1 cellular context compared by ENCODE assay signal in the genomic region with DNA sequence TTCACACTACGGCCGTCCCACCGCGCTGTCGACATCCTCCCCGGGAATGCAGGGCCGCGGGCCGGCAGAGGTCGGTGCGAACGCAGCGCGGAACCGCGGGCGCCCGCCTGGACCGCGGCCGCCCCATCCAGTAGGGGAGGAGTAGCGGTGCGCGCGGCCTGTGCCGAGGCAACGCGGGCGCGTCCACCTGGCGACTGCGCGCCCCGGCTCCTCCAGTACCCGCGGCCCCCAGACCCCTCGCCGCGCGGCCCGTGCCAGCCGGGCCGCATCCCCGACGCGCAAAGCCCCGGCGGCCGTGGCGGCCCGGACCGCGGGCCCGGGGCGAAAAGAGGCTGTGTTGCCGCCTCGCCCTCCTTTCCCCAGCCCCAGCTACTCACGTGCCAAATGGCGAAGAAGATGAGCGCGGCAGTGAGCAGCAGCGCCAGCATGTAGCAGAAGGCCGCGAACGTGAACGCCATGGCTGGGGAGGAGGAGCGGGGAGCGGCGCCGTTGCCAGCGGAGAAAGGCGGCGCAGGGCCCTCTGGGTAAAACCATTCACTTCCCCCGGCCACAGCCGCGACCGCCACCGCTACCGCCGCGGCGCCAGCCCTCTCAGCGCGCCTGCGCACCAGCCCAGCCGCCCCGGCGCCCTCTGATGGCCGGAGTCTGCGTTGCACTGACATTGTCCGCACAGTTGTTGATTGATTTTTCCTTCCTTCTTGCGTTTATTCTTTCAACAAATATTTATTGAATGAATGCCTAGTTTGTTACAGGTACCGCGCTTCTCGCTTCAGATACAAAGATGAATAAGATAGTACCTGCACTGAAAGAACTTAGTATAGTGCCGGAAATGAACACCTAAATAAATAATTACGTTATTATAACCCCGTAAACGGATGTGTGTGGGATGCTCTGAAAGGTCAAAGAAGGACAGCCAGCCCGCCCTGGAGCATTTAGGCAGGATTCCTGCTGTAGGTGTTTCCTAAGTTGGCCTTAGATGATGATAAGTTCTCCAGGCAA.
TF ChIP-seq lines count a peak whose summit lies in the region.

A gene (minus strand): TSS at position 505 of the 999 bp plus-strand sequence. CDS start 47 bp downstream, at position 458.

TF ChIP-seq in HepG2, 621 proteins besides CTCF, POLR2A, EP300 and RAD21 (continued from another document and continues in another):
- TF ChIP-seq, protein P1, sequence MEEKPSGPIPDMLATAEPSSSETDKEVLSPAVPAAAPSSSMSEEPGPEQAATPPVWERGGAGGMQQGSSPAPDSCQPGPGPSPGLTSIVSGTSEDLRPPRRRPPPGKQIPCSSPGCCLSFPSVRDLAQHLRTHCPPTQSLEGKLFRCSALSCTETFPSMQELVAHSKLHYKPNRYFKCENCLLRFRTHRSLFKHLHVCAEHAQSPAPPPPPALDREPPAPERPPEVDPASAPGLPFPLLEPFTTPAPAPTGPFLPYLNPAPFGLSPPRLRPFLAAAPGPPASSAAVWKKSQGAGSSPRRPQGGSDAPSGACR (CRISPR knock-in tag; IDR thresholded peaks at IDR 0.05), result 0 out of 2 replicates have a peak, but pooled peaks have one; percentile 22
- TF ChIP-seq RXRA (CRISPR knock-in tag; IDR thresholded peaks at IDR 0.05) (peak; percentile 41; the same call in 1 of the 2 replicates), ERF (CRISPR knock-in tag; IDR thresholded peaks at IDR 0.05) (no peak; the same call in 1 of the 2 replicates), ZNF569 (CRISPR knock-in tag; IDR thresholded peaks at IDR 0.05; ENCODE audit: borderline replicate concordance) (no peak), GATAD1 (CRISPR knock-in tag; IDR thresholded peaks at IDR 0.05) (peak; percentile 76), FOXA1 (IDR thresholded peaks at IDR 0.05) (no peak), FOXA1 (CRISPR knock-in tag; IDR thresholded peaks at IDR 0.05) (peak; percentile 36; the same call in 1 of the 2 replicates), ZFP90 (CRISPR knock-in tag; IDR thresholded peaks at IDR 0.05; ENCODE audit: borderline replicate concordance) (no peak), RFXAP (CRISPR knock-in tag; IDR thresholded peaks at IDR 0.05; ENCODE audit: borderline replicate concordance) (no peak), GZF1 (CRISPR knock-in tag; IDR thresholded peaks at IDR 0.05) (no peak), YEATS4 (CRISPR knock-in tag; IDR thresholded peaks at IDR 0.05; ENCODE audit: borderline replicate concordance) (peak; percentile 80), ZNF224 (CRISPR knock-in tag; IDR thresholded peaks at IDR 0.05) (no peak), ARNTL (CRISPR knock-in tag; IDR thresholded peaks at IDR 0.05) (no peak; the same call in 1 of the 2 replicates), ZNF790 (CRISPR knock-in tag; IDR thresholded peaks at IDR 0.05; ENCODE audit: borderline replicate concordance) (no peak), MXD4 (CRISPR knock-in tag; IDR thresholded peaks at IDR 0.05) (peak; percentile 57), NCOA1 (CRISPR knock-in tag; IDR thresholded peaks at IDR 0.05) (no peak; the same call in 1 of the 2 replicates), MIER3 (CRISPR knock-in tag; IDR thresholded peaks at IDR 0.05; ENCODE audit: borderline replicate concordance) (no peak), TGIF2 (CRISPR knock-in tag; IDR thresholded peaks at IDR 0.05) (peak; percentile 43; the same call in 1 of the 2 replicates), TAF15 (IDR thresholded peaks at IDR 0.05; ENCODE audit: low read depth, low read length, poor library complexity, severe bottlenecking) (no peak), ADNP (CRISPR knock-in tag; IDR thresholded peaks at IDR 0.05) (no peak), SP1 (IDR thresholded peaks at IDR 0.05) (no peak), SP1 (CRISPR knock-in tag; IDR thresholded peaks at IDR 0.05) (no peak), MAFF (IDR thresholded peaks at IDR 0.05; ENCODE audit: low read depth, low read length) (no peak), YEATS2 (CRISPR knock-in tag; IDR thresholded peaks at IDR 0.05; ENCODE audit: borderline replicate concordance) (peak; percentile 47; the same call in 1 of the 2 replicates), ZFP82 (CRISPR knock-in tag; IDR thresholded peaks at IDR 0.05; ENCODE audit: borderline replicate concordance) (peak; percentile 64; the same call in 1 of the 2 replicates), SNAI1 (CRISPR knock-in tag; IDR thresholded peaks at IDR 0.05; ENCODE audit: borderline replicate concordance) (no peak), ZNF629 (CRISPR knock-in tag; conservative IDR thresholded peaks at IDR 0.05) (no peak), CEBPB (IDR thresholded peaks at IDR 0.05; ENCODE audit: borderline replicate concordance, low read depth, low read length) (no peak), ZNF180 (CRISPR knock-in tag; IDR thresholded peaks at IDR 0.05; ENCODE audit: borderline replicate concordance, low read depth) (no peak), ZSCAN31 (CRISPR knock-in tag; IDR thresholded peaks at IDR 0.05; ENCODE audit: low read depth) (peak; percentile 79), ZNF615 (CRISPR knock-in tag; IDR thresholded peaks at IDR 0.05; ENCODE audit: borderline replicate concordance) (no peak), ZNF709 (CRISPR knock-in tag; IDR thresholded peaks at IDR 0.05) (no peak), ZNF20 (CRISPR knock-in tag; IDR thresholded peaks at IDR 0.05) (no peak), PHF8 (CRISPR knock-in tag; IDR thresholded peaks at IDR 0.05) (peak; percentile 96), FLYWCH1 (CRISPR knock-in tag; IDR thresholded peaks at IDR 0.05) (no peak), ZNF703 (CRISPR knock-in tag; IDR thresholded peaks at IDR 0.05; ENCODE audit: borderline replicate concordance) (no peak), MEF2D (CRISPR knock-in tag; IDR thresholded peaks at IDR 0.05) (peak; percentile 10), ZNF232 (CRISPR knock-in tag; IDR thresholded peaks at IDR 0.05; ENCODE audit: borderline replicate concordance) (no peak), SP140L (CRISPR knock-in tag; IDR thresholded peaks at IDR 0.05; ENCODE audit: borderline replicate concordance) (no peak), PHB2 (IDR thresholded peaks at IDR 0.05; ENCODE audit: partially characterized antibody) (no peak)
- TF ChIP-seq, protein P2, sequence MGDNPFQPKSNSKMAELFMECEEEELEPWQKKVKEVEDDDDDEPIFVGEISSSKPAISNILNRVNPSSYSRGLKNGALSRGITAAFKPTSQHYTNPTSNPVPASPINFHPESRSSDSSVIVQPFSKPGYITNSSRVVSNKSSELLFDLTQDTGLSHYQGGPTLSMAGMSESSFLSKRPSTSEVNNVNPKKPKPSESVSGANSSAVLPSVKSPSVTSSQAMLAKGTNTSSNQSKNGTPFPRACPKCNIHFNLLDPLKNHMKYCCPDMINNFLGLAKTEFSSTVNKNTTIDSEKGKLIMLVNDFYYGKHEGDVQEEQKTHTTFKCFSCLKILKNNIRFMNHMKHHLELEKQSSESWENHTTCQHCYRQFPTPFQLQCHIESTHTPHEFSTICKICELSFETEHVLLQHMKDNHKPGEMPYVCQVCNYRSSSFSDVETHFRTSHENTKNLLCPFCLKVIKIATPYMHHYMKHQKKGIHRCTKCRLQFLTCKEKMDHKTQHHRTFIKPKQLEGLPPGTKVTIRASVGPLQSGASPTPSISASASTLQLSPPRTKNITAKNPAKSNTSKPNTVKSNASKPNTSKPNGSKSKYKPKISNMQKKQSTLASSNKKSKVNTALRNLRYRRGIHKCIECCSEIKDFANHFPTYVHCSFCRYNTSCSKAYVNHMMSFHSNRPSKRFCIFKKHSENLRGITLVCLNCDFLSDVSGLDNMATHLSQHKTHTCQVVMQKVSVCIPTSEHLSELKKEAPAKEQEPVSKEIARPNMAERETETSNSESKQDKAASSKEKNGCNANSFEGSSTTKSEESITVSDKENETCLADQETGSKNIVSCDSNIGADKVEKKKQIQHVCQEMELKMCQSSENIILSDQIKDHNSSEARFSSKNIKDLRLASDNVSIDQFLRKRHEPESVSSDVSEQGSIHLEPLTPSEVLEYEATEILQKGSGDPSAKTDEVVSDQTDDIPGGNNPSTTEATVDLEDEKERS (CRISPR knock-in tag; IDR thresholded peaks at IDR 0.05), result no peak
- TF ChIP-seq, protein P3, sequence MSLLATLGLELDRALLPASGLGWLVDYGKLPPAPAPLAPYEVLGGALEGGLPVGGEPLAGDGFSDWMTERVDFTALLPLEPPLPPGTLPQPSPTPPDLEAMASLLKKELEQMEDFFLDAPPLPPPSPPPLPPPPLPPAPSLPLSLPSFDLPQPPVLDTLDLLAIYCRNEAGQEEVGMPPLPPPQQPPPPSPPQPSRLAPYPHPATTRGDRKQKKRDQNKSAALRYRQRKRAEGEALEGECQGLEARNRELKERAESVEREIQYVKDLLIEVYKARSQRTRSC (CRISPR knock-in tag; IDR thresholded peaks at IDR 0.05; ENCODE audit: low read depth), result no peak
- TF ChIP-seq, protein P4, sequence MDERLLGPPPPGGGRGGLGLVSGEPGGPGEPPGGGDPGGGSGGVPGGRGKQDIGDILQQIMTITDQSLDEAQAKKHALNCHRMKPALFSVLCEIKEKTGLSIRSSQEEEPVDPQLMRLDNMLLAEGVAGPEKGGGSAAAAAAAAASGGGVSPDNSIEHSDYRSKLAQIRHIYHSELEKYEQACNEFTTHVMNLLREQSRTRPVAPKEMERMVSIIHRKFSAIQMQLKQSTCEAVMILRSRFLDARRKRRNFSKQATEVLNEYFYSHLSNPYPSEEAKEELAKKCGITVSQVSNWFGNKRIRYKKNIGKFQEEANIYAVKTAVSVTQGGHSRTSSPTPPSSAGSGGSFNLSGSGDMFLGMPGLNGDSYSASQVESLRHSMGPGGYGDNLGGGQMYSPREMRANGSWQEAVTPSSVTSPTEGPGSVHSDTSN (CRISPR knock-in tag; IDR thresholded peaks at IDR 0.05), result no peak
- TF ChIP-seq, protein P5, sequence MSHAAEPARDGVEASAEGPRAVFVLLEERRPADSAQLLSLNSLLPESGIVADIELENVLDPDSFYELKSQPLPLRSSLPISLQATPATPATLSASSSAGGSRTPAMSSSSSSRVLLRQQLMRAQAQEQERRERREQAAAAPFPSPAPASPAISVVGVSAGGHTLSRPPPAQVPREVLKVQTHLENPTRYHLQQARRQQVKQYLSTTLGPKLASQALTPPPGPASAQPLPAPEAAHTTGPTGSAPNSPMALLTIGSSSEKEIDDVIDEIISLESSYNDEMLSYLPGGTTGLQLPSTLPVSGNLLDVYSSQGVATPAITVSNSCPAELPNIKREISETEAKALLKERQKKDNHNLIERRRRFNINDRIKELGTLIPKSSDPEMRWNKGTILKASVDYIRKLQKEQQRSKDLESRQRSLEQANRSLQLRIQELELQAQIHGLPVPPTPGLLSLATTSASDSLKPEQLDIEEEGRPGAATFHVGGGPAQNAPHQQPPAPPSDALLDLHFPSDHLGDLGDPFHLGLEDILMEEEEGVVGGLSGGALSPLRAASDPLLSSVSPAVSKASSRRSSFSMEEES (CRISPR knock-in tag; IDR thresholded peaks at IDR 0.05), result no peak
- TF ChIP-seq, protein P6, sequence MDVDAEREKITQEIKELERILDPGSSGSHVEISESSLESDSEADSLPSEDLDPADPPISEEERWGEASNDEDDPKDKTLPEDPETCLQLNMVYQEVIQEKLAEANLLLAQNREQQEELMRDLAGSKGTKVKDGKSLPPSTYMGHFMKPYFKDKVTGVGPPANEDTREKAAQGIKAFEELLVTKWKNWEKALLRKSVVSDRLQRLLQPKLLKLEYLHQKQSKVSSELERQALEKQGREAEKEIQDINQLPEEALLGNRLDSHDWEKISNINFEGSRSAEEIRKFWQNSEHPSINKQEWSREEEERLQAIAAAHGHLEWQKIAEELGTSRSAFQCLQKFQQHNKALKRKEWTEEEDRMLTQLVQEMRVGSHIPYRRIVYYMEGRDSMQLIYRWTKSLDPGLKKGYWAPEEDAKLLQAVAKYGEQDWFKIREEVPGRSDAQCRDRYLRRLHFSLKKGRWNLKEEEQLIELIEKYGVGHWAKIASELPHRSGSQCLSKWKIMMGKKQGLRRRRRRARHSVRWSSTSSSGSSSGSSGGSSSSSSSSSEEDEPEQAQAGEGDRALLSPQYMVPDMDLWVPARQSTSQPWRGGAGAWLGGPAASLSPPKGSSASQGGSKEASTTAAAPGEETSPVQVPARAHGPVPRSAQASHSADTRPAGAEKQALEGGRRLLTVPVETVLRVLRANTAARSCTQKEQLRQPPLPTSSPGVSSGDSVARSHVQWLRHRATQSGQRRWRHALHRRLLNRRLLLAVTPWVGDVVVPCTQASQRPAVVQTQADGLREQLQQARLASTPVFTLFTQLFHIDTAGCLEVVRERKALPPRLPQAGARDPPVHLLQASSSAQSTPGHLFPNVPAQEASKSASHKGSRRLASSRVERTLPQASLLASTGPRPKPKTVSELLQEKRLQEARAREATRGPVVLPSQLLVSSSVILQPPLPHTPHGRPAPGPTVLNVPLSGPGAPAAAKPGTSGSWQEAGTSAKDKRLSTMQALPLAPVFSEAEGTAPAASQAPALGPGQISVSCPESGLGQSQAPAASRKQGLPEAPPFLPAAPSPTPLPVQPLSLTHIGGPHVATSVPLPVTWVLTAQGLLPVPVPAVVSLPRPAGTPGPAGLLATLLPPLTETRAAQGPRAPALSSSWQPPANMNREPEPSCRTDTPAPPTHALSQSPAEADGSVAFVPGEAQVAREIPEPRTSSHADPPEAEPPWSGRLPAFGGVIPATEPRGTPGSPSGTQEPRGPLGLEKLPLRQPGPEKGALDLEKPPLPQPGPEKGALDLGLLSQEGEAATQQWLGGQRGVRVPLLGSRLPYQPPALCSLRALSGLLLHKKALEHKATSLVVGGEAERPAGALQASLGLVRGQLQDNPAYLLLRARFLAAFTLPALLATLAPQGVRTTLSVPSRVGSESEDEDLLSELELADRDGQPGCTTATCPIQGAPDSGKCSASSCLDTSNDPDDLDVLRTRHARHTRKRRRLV (CRISPR knock-in tag; IDR thresholded peaks at IDR 0.05), result no peak
- TF ChIP-seq, protein P7, sequence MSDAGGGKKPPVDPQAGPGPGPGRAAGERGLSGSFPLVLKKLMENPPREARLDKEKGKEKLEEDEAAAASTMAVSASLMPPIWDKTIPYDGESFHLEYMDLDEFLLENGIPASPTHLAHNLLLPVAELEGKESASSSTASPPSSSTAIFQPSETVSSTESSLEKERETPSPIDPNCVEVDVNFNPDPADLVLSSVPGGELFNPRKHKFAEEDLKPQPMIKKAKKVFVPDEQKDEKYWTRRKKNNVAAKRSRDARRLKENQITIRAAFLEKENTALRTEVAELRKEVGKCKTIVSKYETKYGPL (CRISPR knock-in tag; IDR thresholded peaks at IDR 0.05), result no peak
- TF ChIP-seq, protein P8, sequence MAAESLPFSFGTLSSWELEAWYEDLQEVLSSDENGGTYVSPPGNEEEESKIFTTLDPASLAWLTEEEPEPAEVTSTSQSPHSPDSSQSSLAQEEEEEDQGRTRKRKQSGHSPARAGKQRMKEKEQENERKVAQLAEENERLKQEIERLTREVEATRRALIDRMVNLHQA (CRISPR knock-in tag; IDR thresholded peaks at IDR 0.05), result no peak
